ENCODE assay signal across 8 cellular contexts in genomic region chr12:6451348-6452244, GRCh38. TPM values are rescaled to one million over a fixed set of nuclear protein-coding genes. Genes with fewer than 3 reads are reported as not detected.
DNase-seq lines count a peak whose midpoint lies in the region; TF ChIP-seq lines count a peak whose summit lies in the region.

A gene with protein sequence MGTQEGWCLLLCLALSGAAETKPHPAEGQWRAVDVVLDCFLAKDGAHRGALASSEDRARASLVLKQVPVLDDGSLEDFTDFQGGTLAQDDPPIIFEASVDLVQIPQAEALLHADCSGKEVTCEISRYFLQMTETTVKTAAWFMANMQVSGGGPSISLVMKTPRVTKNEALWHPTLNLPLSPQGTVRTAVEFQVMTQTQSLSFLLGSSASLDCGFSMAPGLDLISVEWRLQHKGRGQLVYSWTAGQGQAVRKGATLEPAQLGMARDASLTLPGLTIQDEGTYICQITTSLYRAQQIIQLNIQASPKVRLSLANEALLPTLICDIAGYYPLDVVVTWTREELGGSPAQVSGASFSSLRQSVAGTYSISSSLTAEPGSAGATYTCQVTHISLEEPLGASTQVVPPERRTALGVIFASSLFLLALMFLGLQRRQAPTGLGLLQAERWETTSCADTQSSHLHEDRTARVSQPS (plus strand): TSS chr12:6452042. CDS start chr12:6452249, 207 bp downstream.

- TF ChIP-seq CTCF in HFFc6 (IDR thresholded peaks at IDR 0.05), result no peak
- TF ChIP-seq CTCF in astrocyte of the cerebellum (IDR thresholded peaks at IDR 0.05; ENCODE audit: low read depth, low read length, missing control alignments), result no peak

- H3K9me3 Mint-ChIP-seq in HFFc6, result no peaks in the 10 kb centered on the region
- no peaks in the 10 kb centered on the region for H3K9me3 Mint-ChIP-seq in T-helper 2 cell treated with Interferon-gamma antibody and Interleukin-4, amounts not matched to agents 5 μg/mL and 100 μg/mL, for 36 hours

- H3K36me3 ChIP-seq in rectal smooth muscle tissue (ENCODE audit: control insufficient read depth, insufficient read depth, low read length), result peaks cover 9% of the 10 kb centered on the region

- H3K36me3 Mint-ChIP-seq in HFFc6 (ENCODE audit: low read depth), result peaks cover 13% of the 10 kb centered on the region
- peaks cover 68% of the 10 kb centered on the region for H3K36me3 Mint-ChIP-seq in T-helper 2 cell treated with Interferon-gamma antibody and Interleukin-4, amounts not matched to agents 5 μg/mL and 100 μg/mL, for 36 hours (ENCODE audit: low read depth)

- in situ Hi-C loops in astrocyte of the cerebellum (cut with HindIII; ENCODE audit: low sequenced_read_pairs), result no loop called here

- H3K4me1 Mint-ChIP-seq in HFFc6 (ENCODE audit: low read depth), result peaks cover 37% of the 10 kb centered on the region
- peaks cover 58% of the 10 kb centered on the region for H3K4me1 Mint-ChIP-seq in T-helper 2 cell treated with Interferon-gamma antibody and Interleukin-4, amounts not matched to agents 5 μg/mL and 100 μg/mL, for 36 hours (ENCODE audit: low read depth)

- H3K4me3 Mint-ChIP-seq in HFFc6, result peak within 1 kb of the TSS; percentile 94
- H3K4me3 Mint-ChIP-seq in T-helper 2 cell treated with Interferon-gamma antibody and Interleukin-4, amounts not matched to agents 5 μg/mL and 100 μg/mL, for 36 hours, result peak within 1 kb of the TSS; percentile 100

- peaks cover 22% of the 10 kb centered on the region for H3K4me1 ChIP-seq in rectal smooth muscle tissue (ENCODE audit: control insufficient read depth, insufficient read depth, low read length)

- H3K27ac Mint-ChIP-seq in HFFc6, result peak within 1 kb of the TSS; percentile 99
- peak within 1 kb of the TSS; percentile 99 for H3K27ac Mint-ChIP-seq in T-helper 2 cell treated with Interferon-gamma antibody and Interleukin-4, amounts not matched to agents 5 μg/mL and 100 μg/mL, for 36 hours

- H3K4me3 ChIP-seq in astrocyte of the cerebellum (ENCODE audit: low read depth, low read length) (peak within 1 kb of the TSS; percentile 46), rectal smooth muscle tissue (ENCODE audit: low read length) (peak within 1 kb of the TSS; percentile 86)

- H3K27me3 Mint-ChIP-seq in HFFc6 (ENCODE audit: insufficient read depth), result no peaks in the 10 kb centered on the region; the same call in 1 of the 2 replicates
- H3K27me3 Mint-ChIP-seq in T-helper 2 cell treated with Interferon-gamma antibody and Interleukin-4, amounts not matched to agents 5 μg/mL and 100 μg/mL, for 36 hours (ENCODE audit: low read depth), result no peaks in the 10 kb centered on the region

- peak; percentile 63 for DNase-seq in GF-D8 (lab: John Stamatoyannopoulos, UW)
- DNase-seq in HFFc6, result peak; percentile 84
- peak; percentile 99 for DNase-seq in NCI-H146 (lab: John Stamatoyannopoulos, UW)
- peak; percentile 80 for DNase-seq in T-helper 2 cell treated with Interferon-gamma antibody and Interleukin-4, amounts not matched to agents 5 μg/mL and 100 μg/mL, for 36 hours (ENCODE audit: low spot score)
- peak; percentile 52 for DNase-seq in astrocyte of the cerebellum (ENCODE audit: low read depth)
- peak; percentile 95 for DNase-seq in hepatic stellate cell (ENCODE audit: low spot score)
- no peak for DNase-seq in ecto neural progenitor cell (ENCODE audit: low spot score)

- no peaks in the 10 kb centered on the region for H3K27me3 ChIP-seq in rectal smooth muscle tissue (ENCODE audit: control insufficient read depth, insufficient read depth, low read length)

- H3K9ac ChIP-seq in rectal smooth muscle tissue (ENCODE audit: low read length), result peak within 1 kb of the TSS; percentile 89

- H3K27ac ChIP-seq in rectal smooth muscle tissue (ENCODE audit: low read depth, low read length), result peak within 1 kb of the TSS; percentile 95

RNA-seq across cellular contexts. Expression of the gene that starts here (rescaled TPM):
- total RNA-seq in HFFc6 (2021; fragmentation: NEBNext Ultra II Directional; extraction: Animal tissue kit (Norgen Biotek cat#: 25700)), result 1 to 10 TPM; 4.3 to 8.2 (median 6.5) TPM
